12 cellular contexts compared by ENCODE assay signal in the genomic region with DNA sequence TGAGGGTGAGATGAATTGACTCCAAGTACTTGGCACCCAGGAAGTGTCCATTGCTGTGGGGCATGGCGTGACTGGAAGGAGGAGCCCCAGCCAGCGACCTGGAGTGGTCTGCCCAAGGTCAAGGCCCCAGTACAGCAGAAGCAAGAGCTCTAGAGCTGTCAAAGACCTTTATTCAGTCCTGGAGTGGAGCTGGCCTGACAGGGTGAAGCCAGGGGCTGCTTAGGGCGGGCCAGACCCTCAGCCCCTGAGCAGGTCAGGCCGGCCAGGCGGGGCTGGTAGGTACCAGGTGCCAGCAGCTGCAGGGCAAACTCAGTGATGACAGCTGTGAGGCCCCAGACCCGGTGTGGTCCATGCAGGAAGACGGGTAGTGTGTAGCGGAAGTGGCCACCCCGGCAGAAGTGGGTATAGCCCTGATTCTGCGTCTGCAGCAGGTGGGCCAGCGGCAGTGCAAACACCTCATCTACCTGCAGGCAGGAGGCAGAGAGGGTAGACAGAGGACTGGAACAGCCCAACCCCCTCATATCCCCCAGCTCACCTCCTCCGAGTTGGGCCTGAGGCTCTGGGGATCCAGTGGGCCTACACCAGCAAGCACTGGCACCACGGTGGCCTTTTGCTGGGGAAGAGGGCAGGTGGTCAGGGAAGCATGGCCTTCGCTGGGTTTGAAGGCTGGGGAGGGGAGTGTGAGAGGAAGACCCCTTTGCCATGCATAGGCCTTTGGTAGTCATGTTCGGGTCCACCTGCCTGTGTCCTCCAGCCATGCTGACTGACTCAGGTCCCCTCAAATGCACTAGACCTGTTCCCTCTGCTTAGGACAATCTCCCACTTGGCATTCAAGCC. TPM values are rescaled to one million over a fixed set of nuclear protein-coding genes. Genes with fewer than 3 reads are reported as not detected.
A peak's percentile ranks its signal among the peaks of the same experiment; 100 is the strongest.
DNase-seq lines count a peak whose midpoint lies in the region; ATAC-seq and TF ChIP-seq lines count a peak whose summit lies in the region.
"Had no signal": no experiment of that assay in that cellular context is flagged by ENCODE, and none has a peak within 500 bp of the region (broad histone marks: within the 10 kb centered on the region; RNA-seq: fewer than 3 reads in every experiment).

No MANE protein-coding gene starts in this region.

- H3K4me1 Mint-ChIP-seq in activated naive CD4-positive, alpha-beta T cell treated with anti-CD3 and anti-CD28 coated beads for 36 hours (ENCODE audit: low read depth), result peaks cover 5% of the 10 kb centered on the region
- H3K4me1 Mint-ChIP-seq in stimulated activated naive B cell treated with anti-CD40 and anti-IgM and Interleukin-4, amounts not matched to agents 10 μg/mL and 1 μg/mL and 100 μg/mL, for 72 hours, result peaks cover 16 to 33% of the 10 kb centered on the region in 2 donors

- no peak overlapping the region for H3K27ac ChIP-seq in SU-DHL-6 (ENCODE audit: low read depth, low read length)
- no peak overlapping the region for H3K27ac ChIP-seq in stomach
- H3K27ac ChIP-seq in testis, result no peak overlapping the region

- H3F3A ChIP-seq in SU-DHL-6 (ENCODE audit: insufficient read depth), result peaks cover 4% of the 10 kb centered on the region; the same call in 1 of the 2 replicates

- H3K9me2 ChIP-seq in SU-DHL-6 (replicated peaks; ENCODE audit: insufficient read depth, low read length), result no peaks in the 10 kb centered on the region

- H3K4me1 ChIP-seq in stomach (peaks cover 15 to 40% (median 36%) of the 10 kb centered on the region in 4 donors), testis (peaks cover 5% of the 10 kb centered on the region)

- no peak for TF ChIP-seq EP300 in stomach (IDR thresholded peaks at IDR 0.05)

- WGBS in stomach, 5 donors, result 85 to 93% (median 91%) methylated on average over 6 to 15 of the region's 15 CpGs
- WGBS in testis, 2 donors, result 86 to 89% methylated on average over 8 to 15 of the region's 15 CpGs

- no peaks in the 10 kb centered on the region for H3K79me2 ChIP-seq in SU-DHL-6 (ENCODE audit: insufficient read depth, low read length)

- no peaks in the 10 kb centered on the region for H4K20me1 ChIP-seq in SU-DHL-6 (ENCODE audit: low read depth, low read length)

- no peak overlapping the region for H3K27ac Mint-ChIP-seq in activated naive CD4-positive, alpha-beta T cell treated with anti-CD3 and anti-CD28 coated beads for 36 hours
- peak overlapping the region; percentile 25 for H3K27ac Mint-ChIP-seq in stimulated activated naive B cell treated with anti-CD40 and anti-IgM and Interleukin-4, amounts not matched to agents 10 μg/mL and 1 μg/mL and 100 μg/mL, for 72 hours

- CTCF ChIA-PET in activated naive CD4-positive, alpha-beta T cell treated with anti-CD3 and anti-CD28 coated beads for 36 hours (lab: Charles Lee), result interaction anchor here (0.6 to 4.2 kb wide), 10 partner anchors 11 to 164 kb away, joined by 3 to 46 read pairs (median 4); no protein-coding TSS in a partner anchor

- H3K27me3 ChIP-seq in SU-DHL-6 (ENCODE audit: low read length), result no peaks in the 10 kb centered on the region
- no peaks in the 10 kb centered on the region for H3K27me3 ChIP-seq in stomach
- no peaks in the 10 kb centered on the region for H3K27me3 ChIP-seq in testis

- no peak for ATAC-seq in left colon
- no peak for ATAC-seq in stimulated activated naive B cell treated with anti-CD40 and anti-IgM and Interleukin-4, amounts not matched to agents 10 μg/mL and 1 μg/mL and 100 μg/mL, for 72 hours (replicated peaks)
- ATAC-seq: Panc1 had no signal

- peak overlapping the region; percentile 64 for H3K4me3 Mint-ChIP-seq in activated naive CD4-positive, alpha-beta T cell treated with anti-CD3 and anti-CD28 coated beads for 36 hours
- H3K4me3 Mint-ChIP-seq in stimulated activated naive B cell treated with anti-CD40 and anti-IgM and Interleukin-4, amounts not matched to agents 10 μg/mL and 1 μg/mL and 100 μg/mL, for 72 hours, result peak overlapping the region in 1 of 2 donors; percentile 50

- H3K4me3 ChIP-seq in SU-DHL-6 (ENCODE audit: insufficient read depth, low read length, poor library complexity, severe bottlenecking) (no peak overlapping the region), stomach (no peak overlapping the region), testis (no peak overlapping the region)

- intact Hi-C loops in activated naive CD4-positive, alpha-beta T cell treated with anti-CD3 and anti-CD28 coated beads for 36 hours (cut with micrococcal nuclease), result no loop called here
- intact Hi-C loops in left colon (cut with DNase I, micrococcal nuclease), result no loop called here
- intact Hi-C loops in stomach (cut with DNase I; ENCODE audit: low total_unique reads), result no loop called here
- intact Hi-C loops in testis (cut with DNase I; ENCODE audit: low total_unique reads), result no loop called here

- no peak for TF ChIP-seq POLR2A in stomach (IDR thresholded peaks at IDR 0.05)
- no peak for TF ChIP-seq POLR2A in testis (IDR thresholded peaks at IDR 0.05)

- DNase-seq in activated naive CD4-positive, alpha-beta T cell treated with anti-CD3 and anti-CD28 coated beads for 36 hours, result no peak
- no peak for DNase-seq in activated naive CD4-positive, alpha-beta T cell (lab: John Stamatoyannopoulos, UW)
- DNase-seq in left colon (peak; percentile 12 to 27), stomach (no peak), OCI-M2 (lab: John Stamatoyannopoulos, UW; ENCODE audit: unreplicated experiment) (no peak), testis (no peak)
- DNase-seq in stimulated activated naive B cell treated with anti-CD40 and anti-IgM and Interleukin-4, amounts not matched to agents 10 μg/mL and 1 μg/mL and 100 μg/mL, for 72 hours, result no peak
- DNase-seq: activated effector memory CD4-positive, alpha-beta T cell treated with anti-CD3 and anti-CD28 coated beads, Interleukin-2, amount 50 U/mL, for 16 hours; EL had no signal

- H3K36me3 Mint-ChIP-seq in activated naive CD4-positive, alpha-beta T cell treated with anti-CD3 and anti-CD28 coated beads for 36 hours (ENCODE audit: low read depth), result no peaks in the 10 kb centered on the region
- H3K36me3 Mint-ChIP-seq in stimulated activated naive B cell treated with anti-CD40 and anti-IgM and Interleukin-4, amounts not matched to agents 10 μg/mL and 1 μg/mL and 100 μg/mL, for 72 hours, result peaks cover 14 to 18% of the 10 kb centered on the region in 2 donors

- TF ChIP-seq CTCF in SU-DHL-6 (IDR thresholded peaks at IDR 0.05; ENCODE audit: insufficient read depth, low read length, poor library complexity, severe bottlenecking) (no peak), stomach (IDR thresholded peaks at IDR 0.05) (no peak), testis (IDR thresholded peaks at IDR 0.05) (no peak)

- H3K27me3 Mint-ChIP-seq in activated naive CD4-positive, alpha-beta T cell treated with anti-CD3 and anti-CD28 coated beads for 36 hours (ENCODE audit: low read depth), result no peaks in the 10 kb centered on the region
- no peaks in the 10 kb centered on the region for H3K27me3 Mint-ChIP-seq in stimulated activated naive B cell treated with anti-CD40 and anti-IgM and Interleukin-4, amounts not matched to agents 10 μg/mL and 1 μg/mL and 100 μg/mL, for 72 hours

- no peaks in the 10 kb centered on the region for H3K9me3 Mint-ChIP-seq in activated naive CD4-positive, alpha-beta T cell treated with anti-CD3 and anti-CD28 coated beads for 36 hours
- no peaks in the 10 kb centered on the region for H3K9me3 Mint-ChIP-seq in stimulated activated naive B cell treated with anti-CD40 and anti-IgM and Interleukin-4, amounts not matched to agents 10 μg/mL and 1 μg/mL and 100 μg/mL, for 72 hours

- H3K4me2 ChIP-seq in SU-DHL-6 (ENCODE audit: low read depth, low read length, poor library complexity, severe bottlenecking), result peak overlapping the region; percentile 71

- H3K36me3 ChIP-seq in SU-DHL-6 (ENCODE audit: low read length), result no peaks in the 10 kb centered on the region
- no peaks in the 10 kb centered on the region for H3K36me3 ChIP-seq in stomach
- H3K36me3 ChIP-seq in testis (ENCODE audit: low read depth, missing control alignments), result no peaks in the 10 kb centered on the region

- no peak overlapping the region for H2AFZ ChIP-seq in SU-DHL-6 (ENCODE audit: low read depth, low read length, severe bottlenecking)

- H3K9ac ChIP-seq in SU-DHL-6 (ENCODE audit: low read length), result peak overlapping the region; percentile 84

- H3K9me3 ChIP-seq in SU-DHL-6 (ENCODE audit: insufficient read depth, low read length) (no peaks in the 10 kb centered on the region), stomach (no peaks in the 10 kb centered on the region), testis (no peaks in the 10 kb centered on the region)

RNA-seq across cellular contexts. Expression of gene NUDT8, which starts 1.7 kb away (rescaled TPM):
- total RNA-seq in activated naive CD4-positive, alpha-beta T cell treated with anti-CD3 and anti-CD28 coated beads for 36 hours, result 10 to 100 TPM; 29.7 to 30.4 TPM
- total RNA-seq in left colon (10 to 100 TPM; 28.8 to 49.8 TPM), stomach (100 to 1,000 TPM in 1 of 5 donors, 1 to 10 TPM in 2, not detected in 2; 4.6 to 333 (median 8.8) TPM), testis (1 to 10 TPM; 6.2 to 7.0 TPM)
- polyA plus RNA-seq in stomach (10 to 100 TPM; 15.0 to 41.0 (median 19.5) TPM), testis (ENCODE audit: insufficient read depth, low read depth, low replicate concordance) (4.0 TPM)

RNA-seq across cellular contexts. Expression of gene TBX10, which starts 11.6 kb away (rescaled TPM):
- not detected for total RNA-seq in activated naive CD4-positive, alpha-beta T cell treated with anti-CD3 and anti-CD28 coated beads for 36 hours
- 10 to 100 TPM; 12.9 to 27.1 TPM for total RNA-seq in left colon
- total RNA-seq in stomach, result not detected
- polyA plus RNA-seq in stomach, result not detected
- total RNA-seq in testis, result under 1 TPM in 1 of 2 donors, not detected in 1; 0.50 TPM
- not detected for polyA plus RNA-seq in testis (ENCODE audit: insufficient read depth, low read depth, low replicate concordance)
- total RNA-seq: cerebellum had no signal

RNA-seq across cellular contexts. Expression of gene NDUFV1, which starts 21.3 kb away (rescaled TPM):
- 100 to 1,000 TPM; 347 to 356 TPM for total RNA-seq in activated naive CD4-positive, alpha-beta T cell treated with anti-CD3 and anti-CD28 coated beads for 36 hours
- 100 to 1,000 TPM; 292 to 377 TPM for total RNA-seq in left colon
- total RNA-seq in stomach, result 100 to 1,000 TPM; 186 to 806 (median 497) TPM
- polyA plus RNA-seq in stomach, result 100 to 1,000 TPM; 148 to 193 (median 181) TPM
- 100 to 1,000 TPM; 312 to 369 TPM for total RNA-seq in testis
- polyA plus RNA-seq in testis (ENCODE audit: insufficient read depth, low read depth, low replicate concordance), result 187 TPM

RNA-seq across cellular contexts. Expression of gene ACY3, which starts 22.5 kb away (rescaled TPM):
- total RNA-seq in activated naive CD4-positive, alpha-beta T cell treated with anti-CD3 and anti-CD28 coated beads for 36 hours, result not detected
- total RNA-seq in left colon (10 to 100 TPM; 13.1 to 17.7 TPM), stomach (10 to 100 TPM in 1 of 5 donors, 1 to 10 TPM in 2, under 1 TPM in 1, not detected in 1; 0.45 to 17.1 (median 1.1) TPM), testis (under 1 TPM in 1 of 2 donors, not detected in 1; 0.50 TPM)
- polyA plus RNA-seq in stomach (1 to 10 TPM; 7.5 to 9.1 (median 8.7) TPM), testis (ENCODE audit: insufficient read depth, low read depth, low replicate concordance) (0.66 TPM)

RNA-seq across cellular contexts. Expression of gene GSTP1, which starts 44.4 kb away (rescaled TPM):
- 100 to 1,000 TPM; 398 to 403 TPM for total RNA-seq in activated naive CD4-positive, alpha-beta T cell treated with anti-CD3 and anti-CD28 coated beads for 36 hours
- total RNA-seq in left colon (100 to 1,000 TPM; 323 to 390 TPM), stomach (100 to 1,000 TPM; 393 to 726 (median 523) TPM), testis (100 to 1,000 TPM; 117 to 201 TPM)
- polyA plus RNA-seq in stomach (1,000 to 10,000 TPM in 2 of 3 donors, 100 to 1,000 TPM in 1; 670 to 2,840 (median 1,703) TPM), testis (ENCODE audit: insufficient read depth, low read depth, low replicate concordance) (211 TPM)

Comparison
In these comparisons a context has a peak if more than half of its experiments do, and no peak if none do; other contexts are left out.
1. DNase-seq: peak in left colon (2 of 2); none in activated naive CD4-positive, alpha-beta T cell treated with anti-CD3 and anti-CD28 coated beads for 36 hours (single experiment), activated naive CD4-positive, alpha-beta T cell (0 of 4), stimulated activated naive B cell treated with anti-CD40 and anti-IgM and Interleukin-4, amounts not matched to agents 10 μg/mL and 1 μg/mL and 100 μg/mL, for 72 hours (single experiment), stomach (single experiment), OCI-M2 (single experiment) and testis (single experiment).
2. RNA of gene TBX10, which starts 11.6 kb away (total RNA-seq): 12.9 to 27.1 TPM in left colon; 0.50 TPM in testis, not detected in activated naive CD4-positive, alpha-beta T cell treated with anti-CD3 and anti-CD28 coated beads for 36 hours and not detected in stomach; every median in the first group is over 4 times any median in the second.